8 cellular contexts compared by ENCODE assay signal in the genomic region with DNA sequence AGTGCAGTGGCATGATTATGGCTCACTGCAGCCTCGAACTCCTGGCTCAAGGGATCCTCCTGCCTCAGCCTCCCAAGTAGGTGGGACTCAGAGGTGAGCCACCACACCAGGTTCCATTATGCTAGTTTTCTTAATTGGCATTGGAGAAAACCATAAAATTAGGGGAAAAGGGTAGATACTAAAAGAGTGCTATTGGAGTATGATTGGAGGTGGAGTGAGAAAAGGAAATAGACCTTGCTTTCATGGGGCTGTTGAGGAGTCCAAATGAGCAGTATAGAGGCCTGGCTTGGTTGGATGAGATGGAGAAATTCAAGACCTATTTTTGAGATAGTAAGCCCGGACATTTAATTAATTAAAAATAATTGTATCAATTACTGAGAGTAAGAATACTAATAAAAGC. TPM values are rescaled to one million over a fixed set of nuclear protein-coding genes. Genes with fewer than 3 reads are reported as not detected.
DNase-seq lines count a peak whose midpoint lies in the region; ATAC-seq and TF ChIP-seq lines count a peak whose summit lies in the region.

No MANE protein-coding gene starts in this region.

- no peaks in the 10 kb centered on the region for H3K9me3 ChIP-seq in CD8-positive, alpha-beta T cell (ENCODE audit: low read length)
- H3K9me3 ChIP-seq in OCI-LY3 (ENCODE audit: insufficient read depth, low read length), result no peaks in the 10 kb centered on the region
- no peaks in the 10 kb centered on the region for H3K9me3 ChIP-seq in endodermal cell (ENCODE audit: control insufficient read depth, low read length)
- H3K9me3 ChIP-seq in neutrophil, result no peaks in the 10 kb centered on the region

- no peaks in the 10 kb centered on the region for H3K79me2 ChIP-seq in OCI-LY3 (ENCODE audit: low read length)

- H3K36me3 Mint-ChIP-seq in CD8-positive, alpha-beta T cell, result peaks cover 6% of the 10 kb centered on the region
- H3K36me3 Mint-ChIP-seq in endodermal cell (ENCODE audit: low read depth), result peaks cover 9% of the 10 kb centered on the region

- WGBS in endodermal cell (ENCODE audit: insufficient coverage in 1 of 2, insufficient read length in 1 of 2), 2 experiments, result 97 to 100% methylated on average over 1 of the region's 2 CpGs

- peaks cover 11% of the 10 kb centered on the region for H3K4me1 Mint-ChIP-seq in CD8-positive, alpha-beta T cell (ENCODE audit: low read depth)
- peaks cover 2% of the 10 kb centered on the region for H3K4me1 Mint-ChIP-seq in endodermal cell

- peak overlapping the region; percentile 80 for H3K4me3 Mint-ChIP-seq in CD8-positive, alpha-beta T cell
- H3K4me3 Mint-ChIP-seq in endodermal cell, result peak overlapping the region; percentile 67

- peak overlapping the region; percentile 62; the same call in 1 of the 2 replicates for H2AFZ ChIP-seq in OCI-LY3 (ENCODE audit: low read depth, low read length)

- CTCF ChIA-PET in CD8-positive, alpha-beta T cell (lab: Charles Lee), result interaction anchor here (0.9 to 2.2 kb wide), 2 partner anchors 30 to 242 kb away, joined by 3 to 11 read pairs; no protein-coding TSS in a partner anchor

- H4K20me1 ChIP-seq in OCI-LY3 (ENCODE audit: insufficient read depth, low read length), result 0 out of 2 replicates have a peak, but pooled peaks cover 2% of the 10 kb centered on the region

- H3K4me1 ChIP-seq in CD8-positive, alpha-beta T cell (ENCODE audit: insufficient read depth, low read length), result peaks cover 11% of the 10 kb centered on the region
- H3K4me1 ChIP-seq in OCI-LY3 (ENCODE audit: low read length), result peaks cover 6% of the 10 kb centered on the region
- H3K4me1 ChIP-seq in endodermal cell (ENCODE audit: control insufficient read depth, insufficient read depth, low read length), result no peaks in the 10 kb centered on the region
- H3K4me1 ChIP-seq in neutrophil (ENCODE audit: control insufficient read depth in 1 of 2, insufficient read depth in 1 of 2, low read depth in 1 of 2, low read length in 1 of 2), result peaks cover 11 to 15% of the 10 kb centered on the region in 2 experiments

- H3K36me3 ChIP-seq in CD8-positive, alpha-beta T cell (ENCODE audit: insufficient read depth, low read length), result no peaks in the 10 kb centered on the region
- H3K36me3 ChIP-seq in OCI-LY3 (replicated peaks; ENCODE audit: low read depth, low read length) (no peaks in the 10 kb centered on the region), endodermal cell (ENCODE audit: control insufficient read depth, insufficient read depth, low read length) (peaks cover 7% of the 10 kb centered on the region), neutrophil (peaks cover 10% of the 10 kb centered on the region)

- peak overlapping the region; percentile 16 for H3K27ac Mint-ChIP-seq in CD8-positive, alpha-beta T cell
- no peak overlapping the region for H3K27ac Mint-ChIP-seq in endodermal cell

- no peaks in the 10 kb centered on the region for H3K27me3 ChIP-seq in CD8-positive, alpha-beta T cell (ENCODE audit: insufficient read depth, low read length)
- H3K27me3 ChIP-seq in OCI-LY3 (ENCODE audit: low read depth, low read length) (no peaks in the 10 kb centered on the region), endodermal cell (ENCODE audit: control insufficient read depth, insufficient read depth, low read length, poor library complexity, severe bottlenecking) (no peaks in the 10 kb centered on the region), neutrophil (no peaks in the 10 kb centered on the region)

- H3K4me2 ChIP-seq in OCI-LY3 (ENCODE audit: low read length), result peak overlapping the region; percentile 97

- H3K4me3 ChIP-seq in CD8-positive, alpha-beta T cell (ENCODE audit: low read depth, low read length), result no peak overlapping the region
- H3K4me3 ChIP-seq in OCI-LY3 (ENCODE audit: low read length) (peak overlapping the region; percentile 100), endodermal cell (ENCODE audit: low read length) (no peak overlapping the region), neutrophil (ENCODE audit: low read depth in 1 of 2, low read length in 1 of 2) (peak overlapping the region; percentile 76 to 95)

- no peaks in the 10 kb centered on the region for H3K27me3 Mint-ChIP-seq in CD8-positive, alpha-beta T cell (ENCODE audit: low read depth)
- H3K27me3 Mint-ChIP-seq in endodermal cell (ENCODE audit: insufficient read depth), result no peaks in the 10 kb centered on the region

- intact Hi-C loops in CD8-positive, alpha-beta T cell (cut with DNase I, micrococcal nuclease), result loop anchor here (2.0 to 10.0 kb wide), 3 partner anchors 564 to 1780 kb away; partner anchors contain the start of gene SURF6 (in 1 of the 2)

- POLR2A ChIA-PET in CD8-positive, alpha-beta T cell (lab: Charles Lee), result interaction anchor here (0.7 to 0.8 kb wide), 2 partner anchors 47 to 1355 kb away, joined by 3 read pairs; partner anchors contain the start of gene DDX31

- H3K27ac ChIP-seq in CD8-positive, alpha-beta T cell (ENCODE audit: low read depth, low read length), result no peak overlapping the region
- H3K27ac ChIP-seq in OCI-LY3 (ENCODE audit: low read length) (no peak overlapping the region), endodermal cell (ENCODE audit: low read depth, low read length) (no peak overlapping the region), neutrophil (peak overlapping the region; percentile 74)

- no peak for DNase-seq in CD8-positive, alpha-beta T cell
- DNase-seq in endodermal cell, result no peak
- DNase-seq in SKM-1 (lab: John Stamatoyannopoulos, UW; ENCODE audit: unreplicated experiment), result no peak
- DNase-seq in NCI-H2107 (lab: John Stamatoyannopoulos, UW), result no peak

- TF ChIP-seq CTCF in CD8-positive, alpha-beta T cell (IDR thresholded peaks at IDR 0.05), result no peak
- TF ChIP-seq CTCF in OCI-LY3 (IDR thresholded peaks at IDR 0.05; ENCODE audit: low read depth, low read length) (no peak), endodermal cell (conservative IDR thresholded peaks at IDR 0.05) (no peak), neutrophil (IDR thresholded peaks at IDR 0.05) (no peak)

- H3K9ac ChIP-seq in OCI-LY3 (ENCODE audit: low read length) (no peak overlapping the region), endodermal cell (ENCODE audit: extremely low read depth, low read length, poor library complexity, severe bottlenecking) (no peak overlapping the region)

- H3K9me3 Mint-ChIP-seq in CD8-positive, alpha-beta T cell, result no peaks in the 10 kb centered on the region
- H3K9me3 Mint-ChIP-seq in endodermal cell, result no peaks in the 10 kb centered on the region

- ATAC-seq in CD8-positive, alpha-beta T cell, result no peak
- ATAC-seq in GM19463 (IDR thresholded peaks at IDR 0.05; ENCODE audit: unreplicated experiment) (no peak), GM19328 (IDR thresholded peaks at IDR 0.05; ENCODE audit: unreplicated experiment) (no peak)

RNA-seq across cellular contexts. Expression of gene BRD3OS, which starts 0.9 kb away (rescaled TPM):
- total RNA-seq in CD8-positive, alpha-beta T cell, result 1 to 10 TPM; 3.3 to 4.2 TPM
- 10 to 100 TPM; 19.0 to 26.5 TPM for total RNA-seq in endodermal cell
- polyA plus RNA-seq in endodermal cell (2013, experiment 1 of 2), result 24.2 TPM
- 19.7 TPM for polyA plus RNA-seq in endodermal cell (2013, experiment 2 of 2)

RNA-seq across cellular contexts. Expression of gene VAV2, which starts 32.3 kb away (rescaled TPM):
- 1 to 10 TPM; 2.0 to 4.3 TPM for total RNA-seq in CD8-positive, alpha-beta T cell
- 10 to 100 TPM; 29.8 to 35.9 TPM for total RNA-seq in endodermal cell
- 35.5 TPM for polyA plus RNA-seq in endodermal cell (2013, experiment 1 of 2)
- 31.9 TPM for polyA plus RNA-seq in endodermal cell (2013, experiment 2 of 2)

RNA-seq across cellular contexts. Expression of gene BRD3, which starts 43.4 kb away (rescaled TPM):
- total RNA-seq in CD8-positive, alpha-beta T cell, result 10 to 100 TPM; 34.3 to 41.4 TPM
- total RNA-seq in endodermal cell, result 100 to 1,000 TPM in 1 of 2 donors, 10 to 100 TPM in 1; 92.3 to 103 TPM
- polyA plus RNA-seq in endodermal cell (2013, experiment 1 of 2), result 61.9 TPM
- polyA plus RNA-seq in endodermal cell (2013, experiment 2 of 2), result 57.3 TPM

Comparison
In these comparisons a context has a peak if more than half of its experiments do, and no peak if none do; other contexts are left out.
1. H3K4me3 ChIP-seq: peak in OCI-LY3 (single experiment) and neutrophil (2 of 2); none in CD8-positive, alpha-beta T cell (single experiment) and endodermal cell (single experiment).
2. RNA of gene VAV2, which starts 32.3 kb away (total RNA-seq): 29.8 to 35.9 TPM in endodermal cell; 2.0 to 4.3 TPM in CD8-positive, alpha-beta T cell; every median in the first group is over 4 times any median in the second.